8 cellular contexts compared by ENCODE assay signal in the genomic region with DNA sequence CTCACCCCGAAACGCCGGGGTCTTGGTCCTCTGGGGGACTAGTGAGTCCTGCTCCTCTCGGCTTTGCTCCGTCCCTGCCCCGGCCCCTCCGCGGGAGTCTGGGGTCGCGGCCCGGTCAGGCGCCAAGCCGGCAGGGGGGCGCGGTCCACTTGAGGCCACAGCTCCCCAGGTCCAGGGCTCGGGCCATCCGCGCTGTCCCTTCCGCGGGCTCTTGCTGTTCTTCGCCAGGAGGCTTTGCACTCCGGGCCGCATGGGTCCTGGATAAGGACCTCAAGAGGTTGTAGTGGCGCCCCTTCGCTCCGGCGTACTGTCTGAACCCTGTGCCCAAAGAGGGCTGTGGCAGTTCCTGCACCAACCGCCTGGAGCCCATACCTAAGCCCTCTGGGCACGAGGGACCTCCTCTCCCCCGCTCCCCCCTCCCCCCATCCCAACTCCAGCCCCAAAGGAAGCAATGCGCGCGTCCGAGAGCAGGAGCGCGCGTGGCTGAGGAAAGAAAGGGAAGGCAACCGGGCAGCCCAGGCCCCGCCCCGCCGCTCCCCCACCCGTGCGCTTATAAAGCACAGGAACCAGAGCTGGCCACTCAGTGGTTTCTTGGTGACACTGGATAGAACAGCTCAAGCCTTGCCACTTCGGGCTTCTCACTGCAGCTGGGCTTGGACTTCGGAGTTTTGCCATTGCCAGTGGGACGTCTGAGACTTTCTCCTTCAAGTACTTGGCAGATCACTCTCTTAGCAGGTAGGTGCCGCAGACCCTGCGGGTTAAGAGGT. TPM values are rescaled to one million over a fixed set of nuclear protein-coding genes. Genes with fewer than 3 reads are reported as not detected.
DNase-seq lines count a peak whose midpoint lies in the region; ATAC-seq and TF ChIP-seq lines count a peak whose summit lies in the region.

A gene with protein sequence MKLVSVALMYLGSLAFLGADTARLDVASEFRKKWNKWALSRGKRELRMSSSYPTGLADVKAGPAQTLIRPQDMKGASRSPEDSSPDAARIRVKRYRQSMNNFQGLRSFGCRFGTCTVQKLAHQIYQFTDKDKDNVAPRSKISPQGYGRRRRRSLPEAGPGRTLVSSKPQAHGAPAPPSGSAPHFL (plus strand): TSS at position 579 of the 767 bp plus-strand sequence. CDS start 628 bp downstream, outside the sequence.

- peaks cover 45% of the 10 kb centered on the region for H3K4me1 Mint-ChIP-seq in Calu3 (ENCODE audit: low read depth, unreplicated experiment)

- BruUV-seq in Calu3 (replicated peaks; lab: Mats Ljungman, UMichigan) = no TSS peak

- ATAC-seq in right cardiac atrium (peak; percentile 63 to 70), GM21367 (IDR thresholded peaks at IDR 0.05; ENCODE audit: unreplicated experiment) (no peak)

- TF ChIP-seq CTCF in Calu3 (IDR thresholded peaks at IDR 0.05; ENCODE audit: unreplicated experiment) = peak; percentile 77

- H3K27ac ChIP-seq in right cardiac atrium (ENCODE audit: low read length) = peak within 1 kb of the TSS; percentile 87

- H3K9me3 Mint-ChIP-seq in Calu3 (ENCODE audit: low read depth, unreplicated experiment) = no peaks in the 10 kb centered on the region

- DNase-seq in Calu3 (peak; percentile 75), HEK293T (ENCODE audit: extremely low spot score) (peak; percentile 84), astrocyte of the hippocampus (ENCODE audit: low read depth, low spot score) (peak; percentile 94), right cardiac atrium (peak; percentile 89 to 96 (median 95)), posterior cingulate gyrus (peak; percentile 43 to 92 (median 67)), cortex of kidney (lab: John Stamatoyannopoulos, UW) (no peak)

- POLR2A ChIA-PET in HEK293T (lab: Yijun Ruan, JAX) = interaction anchor here (0.8 to 3.4 kb wide), 21 partner anchors 9 to 990 kb away, joined by 3 to 27 read pairs (median 4); a partner anchor contains a TSS

- no peaks in the 10 kb centered on the region for H3K27me3 ChIP-seq in right cardiac atrium (ENCODE audit: control insufficient read depth, insufficient read depth)

- peaks cover 62% of the 10 kb centered on the region for H3K36me3 Mint-ChIP-seq in Calu3 (ENCODE audit: insufficient read depth, unreplicated experiment)

- H3K27me3 Mint-ChIP-seq in Calu3 (ENCODE audit: unreplicated experiment) = no peaks in the 10 kb centered on the region

- CTCF ChIA-PET in Calu3 (lab: Charles Lee) = interaction anchor here (0.6 to 2.7 kb wide), 12 partner anchors 10 to 545 kb away, joined by 3 to 11 read pairs (median 4); no protein-coding TSS in a partner anchor
- CTCF ChIA-PET in HEK293T (lab: Yijun Ruan, JAX) = interaction anchor here (0.6 to 1.9 kb wide), 8 partner anchors 10 to 550 kb away, joined by 3 to 11 read pairs (median 3); no protein-coding TSS in a partner anchor

- no peaks in the 10 kb centered on the region for H3K9me3 ChIP-seq in right cardiac atrium (ENCODE audit: control insufficient read depth, low read length)

- H3K27ac Mint-ChIP-seq in Calu3 (ENCODE audit: unreplicated experiment) = peak within 1 kb of the TSS; percentile 55

- intact Hi-C loops in Calu3 (cut with micrococcal nuclease; ENCODE audit: unreplicated experiment) (loop anchor here (5.0 to 10.0 kb wide), 2 partner anchors 310 to 442 kb away; no protein-coding TSS in a partner anchor), right cardiac atrium (cut with DNase I) (loop anchor here (5.0 to 10.0 kb wide), 5 partner anchors 97 to 547 kb away; no protein-coding TSS in a partner anchor), posterior cingulate gyrus (cut with DNase I) (loop anchor here (5.0 kb wide), 3 partner anchors 327 to 692 kb away; no protein-coding TSS in a partner anchor)

- peak within 1 kb of the TSS; percentile 48 for H3K4me3 ChIP-seq in right cardiac atrium (ENCODE audit: low read length)

- H3K4me3 Mint-ChIP-seq in Calu3 (ENCODE audit: low read depth, unreplicated experiment) = peak within 1 kb of the TSS; percentile 82

- H3K4me1 ChIP-seq in right cardiac atrium (ENCODE audit: control insufficient read depth, insufficient read depth, low read length) = peaks cover 4% of the 10 kb centered on the region

- WGBS in right cardiac atrium = under 1% methylated on average over 48 of the region's 48 CpGs

TF ChIP-seq in HEK293T, 16 proteins besides CTCF, POLR2A, EP300 and RAD21:
- TF ChIP-seq L3MBTL2 (conservative IDR thresholded peaks at IDR 0.05) (peak; percentile 60), SUZ12 (IDR thresholded peaks at IDR 0.05) (no peak)

TF ChIP-seq in PFSK-1, 5 proteins besides CTCF, POLR2A, EP300 and RAD21:
- TF ChIP-seq, protein P1, sequence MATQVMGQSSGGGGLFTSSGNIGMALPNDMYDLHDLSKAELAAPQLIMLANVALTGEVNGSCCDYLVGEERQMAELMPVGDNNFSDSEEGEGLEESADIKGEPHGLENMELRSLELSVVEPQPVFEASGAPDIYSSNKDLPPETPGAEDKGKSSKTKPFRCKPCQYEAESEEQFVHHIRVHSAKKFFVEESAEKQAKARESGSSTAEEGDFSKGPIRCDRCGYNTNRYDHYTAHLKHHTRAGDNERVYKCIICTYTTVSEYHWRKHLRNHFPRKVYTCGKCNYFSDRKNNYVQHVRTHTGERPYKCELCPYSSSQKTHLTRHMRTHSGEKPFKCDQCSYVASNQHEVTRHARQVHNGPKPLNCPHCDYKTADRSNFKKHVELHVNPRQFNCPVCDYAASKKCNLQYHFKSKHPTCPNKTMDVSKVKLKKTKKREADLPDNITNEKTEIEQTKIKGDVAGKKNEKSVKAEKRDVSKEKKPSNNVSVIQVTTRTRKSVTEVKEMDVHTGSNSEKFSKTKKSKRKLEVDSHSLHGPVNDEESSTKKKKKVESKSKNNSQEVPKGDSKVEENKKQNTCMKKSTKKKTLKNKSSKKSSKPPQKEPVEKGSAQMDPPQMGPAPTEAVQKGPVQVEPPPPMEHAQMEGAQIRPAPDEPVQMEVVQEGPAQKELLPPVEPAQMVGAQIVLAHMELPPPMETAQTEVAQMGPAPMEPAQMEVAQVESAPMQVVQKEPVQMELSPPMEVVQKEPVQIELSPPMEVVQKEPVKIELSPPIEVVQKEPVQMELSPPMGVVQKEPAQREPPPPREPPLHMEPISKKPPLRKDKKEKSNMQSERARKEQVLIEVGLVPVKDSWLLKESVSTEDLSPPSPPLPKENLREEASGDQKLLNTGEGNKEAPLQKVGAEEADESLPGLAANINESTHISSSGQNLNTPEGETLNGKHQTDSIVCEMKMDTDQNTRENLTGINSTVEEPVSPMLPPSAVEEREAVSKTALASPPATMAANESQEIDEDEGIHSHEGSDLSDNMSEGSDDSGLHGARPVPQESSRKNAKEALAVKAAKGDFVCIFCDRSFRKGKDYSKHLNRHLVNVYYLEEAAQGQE (IDR thresholded peaks at IDR 0.05; ENCODE audit: insufficient read depth in 1 of 2, low read depth in 2 of 2, low read length in 2 of 2) = no peak
- TF ChIP-seq POLR2AphosphoS5 (IDR thresholded peaks at IDR 0.05; ENCODE audit: low read depth, low read length) = peak; percentile 85
- no peak for TF ChIP-seq FOXP2 (optimal IDR thresholded peaks at IDR 0.05; ENCODE audit: borderline replicate concordance, extremely low read depth, extremely low read length, insufficient read depth)
- 0 out of 2 replicates have a peak, but pooled peaks have one; percentile 15 for TF ChIP-seq SIN3A (IDR thresholded peaks at IDR 0.05; ENCODE audit: borderline replicate concordance, insufficient read depth, low read length)
- peak; percentile 81; the same call in 1 of the 2 replicates for TF ChIP-seq TAF1 (IDR thresholded peaks at IDR 0.05; ENCODE audit: borderline replicate concordance, insufficient read depth, low read length)

RNA-seq across cellular contexts. Expression of the gene that starts here (rescaled TPM):
- total RNA-seq in Calu3 (2022) (2.0 and 4.6 TPM in 2 replicates), right cardiac atrium (100 to 1,000 TPM in 3 of 4 donors, 10 to 100 TPM in 1; 57.9 to 219 (median 166) TPM)
- polyA plus RNA-seq in PFSK-1 (2012; ENCODE audit: insufficient read length, low read depth) = 1.4 TPM
- polyA plus RNA-seq in right cardiac atrium = 151 TPM

Comparison
In these comparisons a context has a peak if more than half of its experiments do, and no peak if none do; other contexts are left out.
1. RNA of the gene that starts here (total RNA-seq): 57.9 to 219 TPM in right cardiac atrium; 2.0 to 4.6 TPM in Calu3; every median in the first group is over 10 times any median in the second.